ENCODE assay signal across 15 cellular contexts in genomic region chr14:57266060-57266459, GRCh38. TPM values are rescaled to one million over a fixed set of nuclear protein-coding genes. Genes with fewer than 3 reads are reported as not detected.
DNase-seq lines count a peak whose midpoint lies in the region; ATAC-seq and TF ChIP-seq lines count a peak whose summit lies in the region.
"Had no signal": no experiment of that assay in that cellular context is flagged by ENCODE, and none has a peak within 500 bp of the region (broad histone marks: within the 10 kb centered on the region; RNA-seq: fewer than 3 reads in every experiment).

No MANE protein-coding gene starts in this region.

- H3K4me2 ChIP-seq in fibroblast of lung (ENCODE audit: extremely low read depth, insufficient read depth, low read length) = peak overlapping the region; percentile 34
- H3K4me2 ChIP-seq in osteoblast (ENCODE audit: insufficient read depth, low read length) = peak overlapping the region; percentile 44

- H3K9me3 Mint-ChIP-seq in stimulated activated naive CD8-positive, alpha-beta T cell treated with anti-CD3 and anti-CD28 coated beads, Interleukin-15, amount 100 ng/mL, for 72 hours = no peaks in the 10 kb centered on the region

- peak; percentile 19 for DNase-seq in EL
- no peak for DNase-seq in NB4 (ENCODE audit: low read depth)
- DNase-seq in fibroblast of lung (ENCODE audit: low read depth in 2 of 2) = peak in 1 of 2 donors; percentile 14
- DNase-seq in osteoblast (ENCODE audit: insufficient read length, low spot score, missing footprints) = no peak
- no peak for DNase-seq in foreskin keratinocyte
- DNase-seq in stimulated activated naive CD8-positive, alpha-beta T cell treated with anti-CD3 and anti-CD28 coated beads, Interleukin-15, amount 100 ng/mL, for 72 hours = no peak
- DNase-seq: activated CD4-positive, alpha-beta T cell treated with anti-CD3 and anti-CD28 coated beads, Interleukin-2, amount 50 U/mL, for 48 hours; COR-L47; lower lobe of right lung; NCI-H2081 treated with DMSO at 0.1 percent for 48 hours; stomach; T-helper 1 cell had no signal

- H3K4me3 Mint-ChIP-seq in stimulated activated naive CD8-positive, alpha-beta T cell treated with anti-CD3 and anti-CD28 coated beads, Interleukin-15, amount 100 ng/mL, for 72 hours = no peak overlapping the region

- peaks cover 43% of the 10 kb centered on the region for H3K4me1 Mint-ChIP-seq in stimulated activated naive CD8-positive, alpha-beta T cell treated with anti-CD3 and anti-CD28 coated beads, Interleukin-15, amount 100 ng/mL, for 72 hours

- no peak for TF ChIP-seq POLR2A in NB4 (IDR thresholded peaks at IDR 0.05; ENCODE audit: extremely low read depth, insufficient read length)

- H3K27me3 Mint-ChIP-seq in stimulated activated naive CD8-positive, alpha-beta T cell treated with anti-CD3 and anti-CD28 coated beads, Interleukin-15, amount 100 ng/mL, for 72 hours = no peaks in the 10 kb centered on the region
- H3K27me3 Mint-ChIP-seq: progenitor cell of endocrine pancreas had no signal

- H3K79me2 ChIP-seq in fibroblast of lung (ENCODE audit: control insufficient read depth, insufficient read depth, low read length) (peaks cover 75% of the 10 kb centered on the region), osteoblast (ENCODE audit: insufficient read depth, low read length) (peaks cover 95% of the 10 kb centered on the region)

- no peaks in the 10 kb centered on the region for H3K27me3 ChIP-seq in fibroblast of lung (ENCODE audit: control insufficient read depth, insufficient read depth, low read length)
- H3K27me3 ChIP-seq in osteoblast (ENCODE audit: insufficient read depth, low read length) = no peaks in the 10 kb centered on the region
- H3K27me3 ChIP-seq in foreskin keratinocyte = no peaks in the 10 kb centered on the region
- H3K27me3 ChIP-seq: stomach had no signal

- TF ChIP-seq CTCF in NB4 (IDR thresholded peaks at IDR 0.05; ENCODE audit: low read depth, low read length) = no peak
- no peak for TF ChIP-seq CTCF in fibroblast of lung (conservative IDR thresholded peaks at IDR 0.05 in 1 of 2, IDR thresholded peaks at IDR 0.05 in 1 of 2; ENCODE audit: low read depth in 1 of 2, low read length in 2 of 2)
- TF ChIP-seq CTCF in osteoblast (IDR thresholded peaks at IDR 0.05; ENCODE audit: extremely low read depth, low read depth, low read length) = no peak
- TF ChIP-seq CTCF in foreskin keratinocyte (conservative IDR thresholded peaks at IDR 0.05) = no peak

- H3K4me1 ChIP-seq in fibroblast of lung (ENCODE audit: control insufficient read depth, extremely low read depth, insufficient read depth, low read length) = no peaks in the 10 kb centered on the region
- H3K4me1 ChIP-seq in osteoblast (ENCODE audit: insufficient read depth, low read length) = peaks cover 14% of the 10 kb centered on the region
- H3K4me1 ChIP-seq in foreskin keratinocyte = peaks cover 6% of the 10 kb centered on the region

- H3K27ac Mint-ChIP-seq in stimulated activated naive CD8-positive, alpha-beta T cell treated with anti-CD3 and anti-CD28 coated beads, Interleukin-15, amount 100 ng/mL, for 72 hours = no peak overlapping the region
- H3K27ac Mint-ChIP-seq: progenitor cell of endocrine pancreas had no signal

- H3K9ac ChIP-seq in fibroblast of lung (ENCODE audit: insufficient read depth, low read length) = no peak overlapping the region

- ATAC-seq in GM18858 (IDR thresholded peaks at IDR 0.05; ENCODE audit: unreplicated experiment) (no peak), foreskin keratinocyte (no peak), HG02763 (IDR thresholded peaks at IDR 0.05; ENCODE audit: unreplicated experiment) (no peak)
- no peak for ATAC-seq in stimulated activated naive CD8-positive, alpha-beta T cell treated with anti-CD3 and anti-CD28 coated beads, Interleukin-15, amount 100 ng/mL, for 72 hours
- ATAC-seq: lower lobe of right lung had no signal

- H3K9me3 ChIP-seq in fibroblast of lung (ENCODE audit: control insufficient read depth, insufficient read depth, low read depth, low read length) (no peaks in the 10 kb centered on the region), osteoblast (ENCODE audit: low read depth, low read length) (no peaks in the 10 kb centered on the region)
- H3K9me3 ChIP-seq: lower lobe of right lung, stomach had no signal

- no peak overlapping the region for H2AFZ ChIP-seq in fibroblast of lung (ENCODE audit: low read length)
- H2AFZ ChIP-seq in osteoblast (ENCODE audit: low read length) = no peak overlapping the region

- H3K27ac ChIP-seq in fibroblast of lung (ENCODE audit: insufficient read depth, low read length) (no peak overlapping the region), osteoblast (ENCODE audit: low read depth, low read length) (no peak overlapping the region), foreskin keratinocyte (no peak overlapping the region)
- H3K27ac ChIP-seq: lower lobe of right lung had no signal

- H4K20me1 ChIP-seq in fibroblast of lung (ENCODE audit: control insufficient read depth, extremely low read depth, insufficient read depth, low read length) (no peaks in the 10 kb centered on the region), osteoblast (ENCODE audit: insufficient read depth, low read length) (peaks cover 7% of the 10 kb centered on the region)

- H3K4me3 ChIP-seq in NB4 (ENCODE audit: low read depth, low read length) (peak overlapping the region; percentile 8), fibroblast of lung (replicated peaks in 1 of 4; ENCODE audit: control extremely low read depth in 1 of 4, insufficient read depth in 1 of 4, low read depth in 3 of 4, low read length in 4 of 4) (peak overlapping the region in 1 of 4 experiments; percentile 5), osteoblast (ENCODE audit: insufficient read depth, low read length) (no peak overlapping the region)
- H3K4me3 ChIP-seq: stomach had no signal

- H3K36me3 ChIP-seq in fibroblast of lung (ENCODE audit: control insufficient read depth, insufficient read depth, low read length) (no peaks in the 10 kb centered on the region), osteoblast (ENCODE audit: insufficient read depth, low read length) (no peaks in the 10 kb centered on the region)
- H3K36me3 ChIP-seq: lower lobe of right lung, stomach had no signal

RNA-seq across cellular contexts. Expression of gene EXOC5, which starts 2.6 kb away (rescaled TPM):
- total RNA-seq in fibroblast of lung (34.4 and 38.0 TPM in 2 replicates), osteoblast (78.1 and 80.3 TPM in 2 replicates), foreskin keratinocyte (55.6 and 56.0 TPM in 2 replicates)
- polyA plus RNA-seq in fibroblast of lung (60.0 and 84.0 TPM in 2 replicates), foreskin keratinocyte (10.0 and 11.2 TPM in 2 replicates)
- polyA plus RNA-seq in fibroblast of lung (2012) = 40.7 and 56.5 TPM in 2 replicates
- 5.3 and 8.8 TPM in 2 replicates for polyA minus RNA-seq in fibroblast of lung (ENCODE audit: low replicate concordance)

RNA-seq across cellular contexts. Expression of gene AP5M1, which starts 2.7 kb away (rescaled TPM):
- total RNA-seq in fibroblast of lung (13.9 and 15.2 TPM in 2 replicates), osteoblast (23.5 and 25.0 TPM in 2 replicates), foreskin keratinocyte (26.2 and 26.7 TPM in 2 replicates)
- polyA plus RNA-seq in fibroblast of lung (28.8 and 40.2 TPM in 2 replicates), foreskin keratinocyte (6.8 and 9.9 TPM in 2 replicates)
- polyA plus RNA-seq in fibroblast of lung (2012) = 16.4 and 21.5 TPM in 2 replicates
- polyA minus RNA-seq in fibroblast of lung (ENCODE audit: low replicate concordance) = 20.9 and 23.9 TPM in 2 replicates
